ENCODE assay signal across 1 cellular context in the genomic region with DNA sequence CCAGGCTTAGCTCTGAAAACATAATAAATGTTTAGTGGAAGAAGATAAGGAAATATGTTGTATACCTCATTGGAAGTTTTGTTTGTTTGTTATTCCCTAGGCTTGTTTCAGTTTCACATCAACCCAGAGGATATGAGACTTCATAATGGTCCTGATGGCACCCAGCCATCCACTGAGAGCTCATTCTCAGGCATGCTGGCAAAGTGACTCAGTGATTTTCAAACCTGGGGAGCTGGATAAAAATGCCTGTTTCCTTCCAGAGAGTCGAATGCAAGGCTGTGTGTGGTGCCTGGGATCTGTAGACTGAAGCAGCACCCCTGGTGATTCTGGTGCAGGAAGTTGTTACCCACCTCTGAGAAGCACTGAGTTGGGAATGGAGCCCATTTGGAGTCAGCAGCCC.
TF ChIP-seq lines count a peak whose summit lies in the region.

No MANE protein-coding gene starts in this region.

TF ChIP-seq in WTC11, 78 proteins besides CTCF, POLR2A, EP300 and RAD21 (continued from another document):
- TF ChIP-seq, protein P1, sequence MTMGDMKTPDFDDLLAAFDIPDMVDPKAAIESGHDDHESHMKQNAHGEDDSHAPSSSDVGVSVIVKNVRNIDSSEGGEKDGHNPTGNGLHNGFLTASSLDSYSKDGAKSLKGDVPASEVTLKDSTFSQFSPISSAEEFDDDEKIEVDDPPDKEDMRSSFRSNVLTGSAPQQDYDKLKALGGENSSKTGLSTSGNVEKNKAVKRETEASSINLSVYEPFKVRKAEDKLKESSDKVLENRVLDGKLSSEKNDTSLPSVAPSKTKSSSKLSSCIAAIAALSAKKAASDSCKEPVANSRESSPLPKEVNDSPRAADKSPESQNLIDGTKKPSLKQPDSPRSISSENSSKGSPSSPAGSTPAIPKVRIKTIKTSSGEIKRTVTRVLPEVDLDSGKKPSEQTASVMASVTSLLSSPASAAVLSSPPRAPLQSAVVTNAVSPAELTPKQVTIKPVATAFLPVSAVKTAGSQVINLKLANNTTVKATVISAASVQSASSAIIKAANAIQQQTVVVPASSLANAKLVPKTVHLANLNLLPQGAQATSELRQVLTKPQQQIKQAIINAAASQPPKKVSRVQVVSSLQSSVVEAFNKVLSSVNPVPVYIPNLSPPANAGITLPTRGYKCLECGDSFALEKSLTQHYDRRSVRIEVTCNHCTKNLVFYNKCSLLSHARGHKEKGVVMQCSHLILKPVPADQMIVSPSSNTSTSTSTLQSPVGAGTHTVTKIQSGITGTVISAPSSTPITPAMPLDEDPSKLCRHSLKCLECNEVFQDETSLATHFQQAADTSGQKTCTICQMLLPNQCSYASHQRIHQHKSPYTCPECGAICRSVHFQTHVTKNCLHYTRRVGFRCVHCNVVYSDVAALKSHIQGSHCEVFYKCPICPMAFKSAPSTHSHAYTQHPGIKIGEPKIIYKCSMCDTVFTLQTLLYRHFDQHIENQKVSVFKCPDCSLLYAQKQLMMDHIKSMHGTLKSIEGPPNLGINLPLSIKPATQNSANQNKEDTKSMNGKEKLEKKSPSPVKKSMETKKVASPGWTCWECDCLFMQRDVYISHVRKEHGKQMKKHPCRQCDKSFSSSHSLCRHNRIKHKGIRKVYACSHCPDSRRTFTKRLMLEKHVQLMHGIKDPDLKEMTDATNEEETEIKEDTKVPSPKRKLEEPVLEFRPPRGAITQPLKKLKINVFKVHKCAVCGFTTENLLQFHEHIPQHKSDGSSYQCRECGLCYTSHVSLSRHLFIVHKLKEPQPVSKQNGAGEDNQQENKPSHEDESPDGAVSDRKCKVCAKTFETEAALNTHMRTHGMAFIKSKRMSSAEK (CRISPR knock-in tag; IDR thresholded peaks at IDR 0.05; ENCODE audit: borderline replicate concordance), result no peak
- TF ChIP-seq, protein P2, sequence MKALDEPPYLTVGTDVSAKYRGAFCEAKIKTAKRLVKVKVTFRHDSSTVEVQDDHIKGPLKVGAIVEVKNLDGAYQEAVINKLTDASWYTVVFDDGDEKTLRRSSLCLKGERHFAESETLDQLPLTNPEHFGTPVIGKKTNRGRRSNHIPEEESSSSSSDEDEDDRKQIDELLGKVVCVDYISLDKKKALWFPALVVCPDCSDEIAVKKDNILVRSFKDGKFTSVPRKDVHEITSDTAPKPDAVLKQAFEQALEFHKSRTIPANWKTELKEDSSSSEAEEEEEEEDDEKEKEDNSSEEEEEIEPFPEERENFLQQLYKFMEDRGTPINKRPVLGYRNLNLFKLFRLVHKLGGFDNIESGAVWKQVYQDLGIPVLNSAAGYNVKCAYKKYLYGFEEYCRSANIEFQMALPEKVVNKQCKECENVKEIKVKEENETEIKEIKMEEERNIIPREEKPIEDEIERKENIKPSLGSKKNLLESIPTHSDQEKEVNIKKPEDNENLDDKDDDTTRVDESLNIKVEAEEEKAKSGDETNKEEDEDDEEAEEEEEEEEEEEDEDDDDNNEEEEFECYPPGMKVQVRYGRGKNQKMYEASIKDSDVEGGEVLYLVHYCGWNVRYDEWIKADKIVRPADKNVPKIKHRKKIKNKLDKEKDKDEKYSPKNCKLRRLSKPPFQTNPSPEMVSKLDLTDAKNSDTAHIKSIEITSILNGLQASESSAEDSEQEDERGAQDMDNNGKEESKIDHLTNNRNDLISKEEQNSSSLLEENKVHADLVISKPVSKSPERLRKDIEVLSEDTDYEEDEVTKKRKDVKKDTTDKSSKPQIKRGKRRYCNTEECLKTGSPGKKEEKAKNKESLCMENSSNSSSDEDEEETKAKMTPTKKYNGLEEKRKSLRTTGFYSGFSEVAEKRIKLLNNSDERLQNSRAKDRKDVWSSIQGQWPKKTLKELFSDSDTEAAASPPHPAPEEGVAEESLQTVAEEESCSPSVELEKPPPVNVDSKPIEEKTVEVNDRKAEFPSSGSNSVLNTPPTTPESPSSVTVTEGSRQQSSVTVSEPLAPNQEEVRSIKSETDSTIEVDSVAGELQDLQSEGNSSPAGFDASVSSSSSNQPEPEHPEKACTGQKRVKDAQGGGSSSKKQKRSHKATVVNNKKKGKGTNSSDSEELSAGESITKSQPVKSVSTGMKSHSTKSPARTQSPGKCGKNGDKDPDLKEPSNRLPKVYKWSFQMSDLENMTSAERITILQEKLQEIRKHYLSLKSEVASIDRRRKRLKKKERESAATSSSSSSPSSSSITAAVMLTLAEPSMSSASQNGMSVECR (CRISPR knock-in tag; IDR thresholded peaks at IDR 0.05; ENCODE audit: borderline replicate concordance), result no peak
- TF ChIP-seq, protein P3, sequence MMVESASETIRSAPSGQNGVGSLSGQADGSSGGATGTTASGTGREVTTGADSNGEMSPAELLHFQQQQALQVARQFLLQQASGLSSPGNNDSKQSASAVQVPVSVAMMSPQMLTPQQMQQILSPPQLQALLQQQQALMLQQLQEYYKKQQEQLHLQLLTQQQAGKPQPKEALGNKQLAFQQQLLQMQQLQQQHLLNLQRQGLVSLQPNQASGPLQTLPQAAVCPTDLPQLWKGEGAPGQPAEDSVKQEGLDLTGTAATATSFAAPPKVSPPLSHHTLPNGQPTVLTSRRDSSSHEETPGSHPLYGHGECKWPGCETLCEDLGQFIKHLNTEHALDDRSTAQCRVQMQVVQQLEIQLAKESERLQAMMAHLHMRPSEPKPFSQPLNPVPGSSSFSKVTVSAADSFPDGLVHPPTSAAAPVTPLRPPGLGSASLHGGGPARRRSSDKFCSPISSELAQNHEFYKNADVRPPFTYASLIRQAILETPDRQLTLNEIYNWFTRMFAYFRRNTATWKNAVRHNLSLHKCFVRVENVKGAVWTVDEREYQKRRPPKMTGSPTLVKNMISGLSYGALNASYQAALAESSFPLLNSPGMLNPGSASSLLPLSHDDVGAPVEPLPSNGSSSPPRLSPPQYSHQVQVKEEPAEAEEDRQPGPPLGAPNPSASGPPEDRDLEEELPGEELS (CRISPR knock-in tag; IDR thresholded peaks at IDR 0.05), result no peak
- TF ChIP-seq ESRRA (CRISPR knock-in tag; IDR thresholded peaks at IDR 0.05; ENCODE audit: borderline replicate concordance), result no peak
- TF ChIP-seq, protein P4, sequence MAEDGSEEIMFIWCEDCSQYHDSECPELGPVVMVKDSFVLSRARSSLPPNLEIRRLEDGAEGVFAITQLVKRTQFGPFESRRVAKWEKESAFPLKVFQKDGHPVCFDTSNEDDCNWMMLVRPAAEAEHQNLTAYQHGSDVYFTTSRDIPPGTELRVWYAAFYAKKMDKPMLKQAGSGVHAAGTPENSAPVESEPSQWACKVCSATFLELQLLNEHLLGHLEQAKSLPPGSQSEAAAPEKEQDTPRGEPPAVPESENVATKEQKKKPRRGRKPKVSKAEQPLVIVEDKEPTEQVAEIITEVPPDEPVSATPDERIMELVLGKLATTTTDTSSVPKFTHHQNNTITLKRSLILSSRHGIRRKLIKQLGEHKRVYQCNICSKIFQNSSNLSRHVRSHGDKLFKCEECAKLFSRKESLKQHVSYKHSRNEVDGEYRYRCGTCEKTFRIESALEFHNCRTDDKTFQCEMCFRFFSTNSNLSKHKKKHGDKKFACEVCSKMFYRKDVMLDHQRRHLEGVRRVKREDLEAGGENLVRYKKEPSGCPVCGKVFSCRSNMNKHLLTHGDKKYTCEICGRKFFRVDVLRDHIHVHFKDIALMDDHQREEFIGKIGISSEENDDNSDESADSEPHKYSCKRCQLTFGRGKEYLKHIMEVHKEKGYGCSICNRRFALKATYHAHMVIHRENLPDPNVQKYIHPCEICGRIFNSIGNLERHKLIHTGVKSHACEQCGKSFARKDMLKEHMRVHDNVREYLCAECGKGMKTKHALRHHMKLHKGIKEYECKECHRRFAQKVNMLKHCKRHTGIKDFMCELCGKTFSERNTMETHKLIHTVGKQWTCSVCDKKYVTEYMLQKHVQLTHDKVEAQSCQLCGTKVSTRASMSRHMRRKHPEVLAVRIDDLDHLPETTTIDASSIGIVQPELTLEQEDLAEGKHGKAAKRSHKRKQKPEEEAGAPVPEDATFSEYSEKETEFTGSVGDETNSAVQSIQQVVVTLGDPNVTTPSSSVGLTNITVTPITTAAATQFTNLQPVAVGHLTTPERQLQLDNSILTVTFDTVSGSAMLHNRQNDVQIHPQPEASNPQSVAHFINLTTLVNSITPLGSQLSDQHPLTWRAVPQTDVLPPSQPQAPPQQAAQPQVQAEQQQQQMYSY (CRISPR knock-in tag; IDR thresholded peaks at IDR 0.05), result no peak
- no peak for TF ChIP-seq ZNF121 (CRISPR knock-in tag; IDR thresholded peaks at IDR 0.05)
- no peak for TF ChIP-seq CREM (CRISPR knock-in tag; IDR thresholded peaks at IDR 0.05)
